Comparison of ENCODE assay signal across 8 cellular contexts in genomic region chr16:9047689-9048301, GRCh38. TPM values are rescaled to one million over a fixed set of nuclear protein-coding genes. Genes with fewer than 3 reads are reported as not detected.
DNase-seq lines count a peak whose midpoint lies in the region; ATAC-seq and TF ChIP-seq lines count a peak whose summit lies in the region.

No MANE protein-coding gene starts in this region.

- no peaks in the 10 kb centered on the region for H3K36me3 Mint-ChIP-seq in activated CD8-positive, alpha-beta memory T cell treated with anti-CD3 and anti-CD28 coated beads, Interleukin-2, amount 10 ng/mL, durations not matched to agents 7 days and 5 days
- peaks cover 7% of the 10 kb centered on the region for H3K36me3 Mint-ChIP-seq in stimulated activated effector memory CD8-positive, alpha-beta T cell treated with anti-CD3 and anti-CD28 coated beads, Interleukin-12 subunit alpha, Interleukin-12 subunit beta, amount 100 ng/mL, for 72 hours

- peak overlapping the region; percentile 1 for H3K27ac Mint-ChIP-seq in activated CD8-positive, alpha-beta memory T cell treated with anti-CD3 and anti-CD28 coated beads, Interleukin-2, amount 10 ng/mL, durations not matched to agents 7 days and 5 days
- H3K27ac Mint-ChIP-seq in stimulated activated effector memory CD8-positive, alpha-beta T cell treated with anti-CD3 and anti-CD28 coated beads, Interleukin-12 subunit alpha, Interleukin-12 subunit beta, amount 100 ng/mL, for 72 hours = peak overlapping the region; percentile 90

- no peaks in the 10 kb centered on the region for H3K27me3 Mint-ChIP-seq in activated CD8-positive, alpha-beta memory T cell treated with anti-CD3 and anti-CD28 coated beads, Interleukin-2, amount 10 ng/mL, durations not matched to agents 7 days and 5 days

- H3K4me1 ChIP-seq in esophagus (ENCODE audit: control insufficient read depth in 2 of 2, insufficient read depth in 2 of 2, low read length in 1 of 2) = peaks cover 2 to 3% of the 10 kb centered on the region in 2 donors
- H3K4me1 ChIP-seq in mucosa of rectum (ENCODE audit: control insufficient read depth in 2 of 2, insufficient read depth in 2 of 2, low read length in 2 of 2) = peaks cover 0 to 8% of the 10 kb centered on the region in 2 donors

- no peaks in the 10 kb centered on the region for H3K9me3 ChIP-seq in esophagus (ENCODE audit: control insufficient read depth in 2 of 2, insufficient read depth in 1 of 2, low read depth in 1 of 2, low read length in 1 of 2)
- H3K9me3 ChIP-seq in mucosa of rectum (ENCODE audit: control insufficient read depth in 2 of 2, low read length in 2 of 2) = peaks cover 0 to 3% of the 10 kb centered on the region in 2 donors

- no peak for TF ChIP-seq CTCF in GM12865 (IDR thresholded peaks at IDR 0.05; ENCODE audit: insufficient read depth, low read depth, low read length, missing control alignments)

- ATAC-seq in HG02759 (IDR thresholded peaks at IDR 0.05; ENCODE audit: unreplicated experiment) = peak; percentile 77
- peak; percentile 87 for ATAC-seq in activated CD8-positive, alpha-beta memory T cell treated with anti-CD3 and anti-CD28 coated beads, Interleukin-2, amount 10 ng/mL, durations not matched to agents 7 days and 5 days
- ATAC-seq in stimulated activated effector memory CD8-positive, alpha-beta T cell treated with anti-CD3 and anti-CD28 coated beads, Interleukin-12 subunit alpha, Interleukin-12 subunit beta, amount 100 ng/mL, for 72 hours = peak; percentile 81

- H3K27me3 ChIP-seq in esophagus (ENCODE audit: control insufficient read depth in 1 of 2, insufficient read depth in 2 of 2, low read length in 2 of 2) = no peaks in the 10 kb centered on the region
- H3K27me3 ChIP-seq in mucosa of rectum (ENCODE audit: control insufficient read depth in 2 of 2, insufficient read depth in 2 of 2, low read length in 2 of 2) = no peaks in the 10 kb centered on the region

- no peak overlapping the region for H3K4me3 Mint-ChIP-seq in activated CD8-positive, alpha-beta memory T cell treated with anti-CD3 and anti-CD28 coated beads, Interleukin-2, amount 10 ng/mL, durations not matched to agents 7 days and 5 days
- peak overlapping the region; percentile 47 for H3K4me3 Mint-ChIP-seq in stimulated activated effector memory CD8-positive, alpha-beta T cell treated with anti-CD3 and anti-CD28 coated beads, Interleukin-12 subunit alpha, Interleukin-12 subunit beta, amount 100 ng/mL, for 72 hours

- H3K36me3 ChIP-seq in esophagus (ENCODE audit: control insufficient read depth in 2 of 2, insufficient read depth in 2 of 2, low read length in 1 of 2) = no peaks in the 10 kb centered on the region
- H3K36me3 ChIP-seq in mucosa of rectum (ENCODE audit: control insufficient read depth in 2 of 2, insufficient read depth in 2 of 2, low read length in 2 of 2) = no peaks in the 10 kb centered on the region

- H3K9ac ChIP-seq in mucosa of rectum (ENCODE audit: low read depth in 1 of 2, low read length in 2 of 2) = no peak overlapping the region

- CTCF ChIA-PET in activated CD8-positive, alpha-beta memory T cell treated with anti-CD3 and anti-CD28 coated beads, Interleukin-2, amount 10 ng/mL, durations not matched to agents 7 days and 5 days (lab: Charles Lee) = interaction anchor here (0.5 to 1.9 kb wide), 3 partner anchors 40 to 119 kb away, joined by 3 to 12 read pairs (median 4); no protein-coding TSS in a partner anchor

- H3K4me1 Mint-ChIP-seq in activated CD8-positive, alpha-beta memory T cell treated with anti-CD3 and anti-CD28 coated beads, Interleukin-2, amount 10 ng/mL, durations not matched to agents 7 days and 5 days = peaks cover 29% of the 10 kb centered on the region
- H3K4me1 Mint-ChIP-seq in stimulated activated effector memory CD8-positive, alpha-beta T cell treated with anti-CD3 and anti-CD28 coated beads, Interleukin-12 subunit alpha, Interleukin-12 subunit beta, amount 100 ng/mL, for 72 hours = peaks cover 28% of the 10 kb centered on the region

- H3K9me3 Mint-ChIP-seq in activated CD8-positive, alpha-beta memory T cell treated with anti-CD3 and anti-CD28 coated beads, Interleukin-2, amount 10 ng/mL, durations not matched to agents 7 days and 5 days (ENCODE audit: low read depth) = no peaks in the 10 kb centered on the region
- peaks cover 8% of the 10 kb centered on the region for H3K9me3 Mint-ChIP-seq in stimulated activated effector memory CD8-positive, alpha-beta T cell treated with anti-CD3 and anti-CD28 coated beads, Interleukin-12 subunit alpha, Interleukin-12 subunit beta, amount 100 ng/mL, for 72 hours

- 14 to 23% methylated on average over 7 of the region's 7 CpGs for WGBS in esophagus, 2 donors

- H3K4me3 ChIP-seq in GM12865 (ENCODE audit: low read depth, low read length) = no peak overlapping the region
- H3K4me3 ChIP-seq in esophagus (ENCODE audit: low read depth in 1 of 2, low read length in 2 of 2) = no peak overlapping the region
- no peak overlapping the region for H3K4me3 ChIP-seq in mucosa of rectum (ENCODE audit: low read length in 2 of 2)

- DNase-seq in GM12865 (ENCODE audit: low read depth) (peak; percentile 74), NCI-H2196 (lab: John Stamatoyannopoulos, UW; ENCODE audit: unreplicated experiment) (peak; percentile 87), NCI-H1092 (lab: John Stamatoyannopoulos, UW) (no peak)
- DNase-seq in activated CD8-positive, alpha-beta memory T cell treated with anti-CD3 and anti-CD28 coated beads, Interleukin-2, amount 10 ng/mL, durations not matched to agents 7 days and 5 days = peak; percentile 76
- peak; percentile 6 to 66 for DNase-seq in stimulated activated effector memory CD8-positive, alpha-beta T cell treated with anti-CD3 and anti-CD28 coated beads, Interleukin-12 subunit alpha, Interleukin-12 subunit beta, amount 100 ng/mL, for 72 hours (ENCODE audit: low spot score in 2 of 2)

- H3K27ac ChIP-seq in esophagus (ENCODE audit: low read depth in 2 of 2, low read length in 1 of 2) (peak overlapping the region; percentile 62 to 79), mucosa of rectum (ENCODE audit: low read depth in 2 of 2, low read length in 2 of 2) (peak overlapping the region; percentile 25 to 61)

RNA-seq across cellular contexts. Expression of gene HAPSTR1, which starts 43.6 kb away (rescaled TPM):
- 10 to 100 TPM; 52.3 to 63.8 TPM for total RNA-seq in activated CD8-positive, alpha-beta memory T cell treated with anti-CD3 and anti-CD28 coated beads, Interleukin-2, amount 10 ng/mL, durations not matched to agents 7 days and 5 days
- 10 to 100 TPM; 11.4 to 14.2 TPM for polyA plus RNA-seq in esophagus
